24 cellular contexts compared by ENCODE assay signal in genomic region chr11:84962018-84962417, GRCh38.
A peak's percentile ranks its signal among the peaks of the same experiment; 100 is the strongest.
DNase-seq lines count a peak whose midpoint lies in the region; ATAC-seq, FAIRE-seq and TF ChIP-seq lines count a peak whose summit lies in the region.
"Had no signal": no experiment of that assay in that cellular context is flagged by ENCODE, and none has a peak within 500 bp of the region (broad histone marks: within the 10 kb centered on the region; RNA-seq: fewer than 3 reads in every experiment).

No MANE protein-coding gene starts in this region.

- no peak overlapping the region for H4K5ac ChIP-seq in mesendoderm (ENCODE audit: low read length)

- H3K9me2 ChIP-seq in GM23338 (ENCODE audit: insufficient read depth) (no peaks in the 10 kb centered on the region), MM.1S (replicated peaks; ENCODE audit: insufficient read depth, low read length) (no peaks in the 10 kb centered on the region)

- H3F3A ChIP-seq in GM23338 (replicated peaks; ENCODE audit: low read depth) (no peaks in the 10 kb centered on the region), MM.1S (ENCODE audit: insufficient read depth, low read length) (no peaks in the 10 kb centered on the region)

- peak overlapping the region; percentile 32; the same call in 1 of the 2 replicates for H3K27ac Mint-ChIP-seq in GM23338
- H3K27ac Mint-ChIP-seq: B cell; CD4-positive, alpha-beta T cell; CD8-positive, alpha-beta T cell had no signal

- H3K4me3 ChIP-seq in GM23338 (no peak overlapping the region), MM.1S (ENCODE audit: low read length) (peak overlapping the region; percentile 21), OCI-LY3 (ENCODE audit: low read length) (no peak overlapping the region), mesendoderm (ENCODE audit: low read length) (no peak overlapping the region), gastroesophageal sphincter (no peak overlapping the region)
- H3K4me3 ChIP-seq: A549; BLaER1 treated with 17β-estradiol and CSF1 and Interleukin-3, amounts not matched to agents 10 nM and 100 nM had no signal

- no peak for FAIRE-seq in urothelium cell line (lab: Jason Lieb, UNC)
- FAIRE-seq: A549, D721Med, G401.6, GM12891, GM19239 had no signal

- DNase-seq in GM23338 (ENCODE audit: low spot score) (no peak), MM.1S (peak; percentile 45), mesendoderm (no peak), urothelium cell line (ENCODE audit: low spot score) (no peak)
- DNase-seq: AML-193; Caco-2; Calu3; CD4-positive, alpha-beta T cell; CD8-positive, alpha-beta T cell; DMS79 treated with DMSO at 0.1 percent for 48 hours; GF-D8 had no signal

- H3K36me3 ChIP-seq in GM23338 (ENCODE audit: insufficient read depth) (no peaks in the 10 kb centered on the region), MM.1S (replicated peaks; ENCODE audit: insufficient read depth, low read length) (no peaks in the 10 kb centered on the region), OCI-LY3 (replicated peaks; ENCODE audit: low read depth, low read length) (no peaks in the 10 kb centered on the region), mesendoderm (ENCODE audit: control insufficient read depth, insufficient read depth, low read length) (no peaks in the 10 kb centered on the region), gastroesophageal sphincter (no peaks in the 10 kb centered on the region)
- H3K36me3 ChIP-seq: BLaER1 treated with 17β-estradiol and CSF1 and Interleukin-3, amounts not matched to agents 10 nM and 100 nM had no signal

- H3K4me2 ChIP-seq in GM23338 (no peak overlapping the region), MM.1S (ENCODE audit: low read depth, low read length) (peak overlapping the region; percentile 58), OCI-LY3 (ENCODE audit: low read length) (no peak overlapping the region), mesendoderm (ENCODE audit: low read length) (no peak overlapping the region)
- H3K4me2 ChIP-seq: A549; BLaER1 treated with 17β-estradiol and CSF1 and Interleukin-3, amounts not matched to agents 10 nM and 100 nM had no signal

- no peak overlapping the region for H3K56ac ChIP-seq in mesendoderm (ENCODE audit: low read length)

- no peaks in the 10 kb centered on the region for H3K4me1 ChIP-seq in GM23338 (ENCODE audit: insufficient read depth)
- H3K4me1 ChIP-seq in MM.1S (ENCODE audit: low read length) = 0 out of 2 replicates have a peak, but pooled peaks cover 5% of the 10 kb centered on the region
- H3K4me1 ChIP-seq in OCI-LY3 (ENCODE audit: low read length) = 0 out of 2 replicates have a peak, but pooled peaks cover 3% of the 10 kb centered on the region
- H3K4me1 ChIP-seq in mesendoderm (ENCODE audit: control insufficient read depth, low read depth, low read length) = peaks cover 3% of the 10 kb centered on the region
- no peaks in the 10 kb centered on the region for H3K4me1 ChIP-seq in gastroesophageal sphincter
- H3K4me1 ChIP-seq: A549 had no signal

- TF ChIP-seq EP300 in gastroesophageal sphincter (IDR thresholded peaks at IDR 0.05) = no peak

- no peaks in the 10 kb centered on the region for H4K20me1 ChIP-seq in GM23338 (replicated peaks; ENCODE audit: insufficient read depth)
- H4K20me1 ChIP-seq in MM.1S (ENCODE audit: insufficient read depth, low read length) = no peaks in the 10 kb centered on the region
- H4K20me1 ChIP-seq in OCI-LY3 (ENCODE audit: insufficient read depth, low read length) = no peaks in the 10 kb centered on the region
- H4K20me1 ChIP-seq: BLaER1 treated with 17β-estradiol and CSF1 and Interleukin-3, amounts not matched to agents 10 nM and 100 nM had no signal

- H2AK5ac ChIP-seq in mesendoderm (ENCODE audit: low read length) = no peak overlapping the region

- H3K23ac ChIP-seq in mesendoderm (ENCODE audit: low read length) = no peak overlapping the region

- H3K27me3 ChIP-seq in GM23338 (ENCODE audit: insufficient read depth) = no peaks in the 10 kb centered on the region
- H3K27me3 ChIP-seq in MM.1S (replicated peaks; ENCODE audit: insufficient read depth, low read length) = no peaks in the 10 kb centered on the region
- H3K27me3 ChIP-seq in OCI-LY3 (ENCODE audit: low read depth, low read length) = no peaks in the 10 kb centered on the region
- no peaks in the 10 kb centered on the region for H3K27me3 ChIP-seq in mesendoderm (ENCODE audit: insufficient read depth, low read length, poor library complexity)
- no peaks in the 10 kb centered on the region for H3K27me3 ChIP-seq in gastroesophageal sphincter
- H3K27me3 ChIP-seq: BLaER1 treated with 17β-estradiol and CSF1 and Interleukin-3, amounts not matched to agents 10 nM and 100 nM had no signal

- H3K4me3 Mint-ChIP-seq in GM23338 = no peak overlapping the region
- H3K4me3 Mint-ChIP-seq: B cell; CD4-positive, alpha-beta T cell; CD8-positive, alpha-beta T cell had no signal

- no peak overlapping the region for H2BK120ac ChIP-seq in mesendoderm (ENCODE audit: low read depth, low read length)

- H3K27ac ChIP-seq in GM23338 (ENCODE audit: low read depth) (no peak overlapping the region), MM.1S (ENCODE audit: low read length) (no peak overlapping the region), OCI-LY3 (ENCODE audit: low read length) (no peak overlapping the region), mesendoderm (ENCODE audit: low read depth, low read length) (no peak overlapping the region), gastroesophageal sphincter (no peak overlapping the region)
- H3K27ac ChIP-seq: 22Rv1; A549; BLaER1 treated with 17β-estradiol and CSF1 and Interleukin-3, amounts not matched to agents 10 nM and 100 nM; C4-2B had no signal

- H3K9me3 Mint-ChIP-seq in GM23338 = no peaks in the 10 kb centered on the region

- H3K4me1 Mint-ChIP-seq in GM23338 = peaks cover 12% of the 10 kb centered on the region; the same call in 2 of the 3 replicates
- H3K4me1 Mint-ChIP-seq: B cell had no signal

- no peak overlapping the region for H2BK15ac ChIP-seq in mesendoderm (replicated peaks; ENCODE audit: low read depth)

- H3K9ac ChIP-seq in MM.1S (ENCODE audit: low read length) (no peak overlapping the region), OCI-LY3 (ENCODE audit: low read length) (no peak overlapping the region), mesendoderm (ENCODE audit: low read length) (no peak overlapping the region)
- H3K9ac ChIP-seq: BLaER1 treated with 17β-estradiol and CSF1 and Interleukin-3, amounts not matched to agents 10 nM and 100 nM had no signal

- no peak overlapping the region for H3K4ac ChIP-seq in mesendoderm (ENCODE audit: low read depth, low read length)

- no peaks in the 10 kb centered on the region for H3K9me3 ChIP-seq in MM.1S (replicated peaks; ENCODE audit: insufficient read depth, low read length)
- H3K9me3 ChIP-seq in OCI-LY3 (ENCODE audit: insufficient read depth, low read length) = no peaks in the 10 kb centered on the region
- no peaks in the 10 kb centered on the region for H3K9me3 ChIP-seq in gastroesophageal sphincter
- H3K9me3 ChIP-seq: A549; BLaER1 treated with 17β-estradiol and CSF1 and Interleukin-3, amounts not matched to agents 10 nM and 100 nM; Caco-2 had no signal

- TF ChIP-seq CTCF in GM23338 (conservative IDR thresholded peaks at IDR 0.05; ENCODE audit: low read depth in 2 of 2) = no peak
- no peak for TF ChIP-seq CTCF in MM.1S (IDR thresholded peaks at IDR 0.05; ENCODE audit: low read length)
- no peak for TF ChIP-seq CTCF in OCI-LY3 (IDR thresholded peaks at IDR 0.05; ENCODE audit: low read depth, low read length)
- TF ChIP-seq CTCF in gastroesophageal sphincter (IDR thresholded peaks at IDR 0.05) = no peak

- no peak for TF ChIP-seq POLR2A in gastroesophageal sphincter (IDR thresholded peaks at IDR 0.05)

- H2AFZ ChIP-seq in GM23338 = no peak overlapping the region
- H2AFZ ChIP-seq in MM.1S (ENCODE audit: low read length) = peak overlapping the region; percentile 85
- 0 out of 2 replicates have a peak overlapping the region, but pooled peaks have one; percentile 29 for H2AFZ ChIP-seq in OCI-LY3 (ENCODE audit: low read depth, low read length)

- H3K36me3 Mint-ChIP-seq in GM23338 (ENCODE audit: low read depth) = no peaks in the 10 kb centered on the region
- H3K36me3 Mint-ChIP-seq: CD8-positive, alpha-beta T cell had no signal

- H2BK5ac ChIP-seq in mesendoderm (ENCODE audit: low read length) = no peak overlapping the region

- peak overlapping the region; percentile 56 for H3K18ac ChIP-seq in mesendoderm (ENCODE audit: low read length)

- no peaks in the 10 kb centered on the region for H3K27me3 Mint-ChIP-seq in GM23338 (ENCODE audit: insufficient read depth, low read depth, poor library complexity)
- H3K27me3 Mint-ChIP-seq: B cell; CD4-positive, alpha-beta T cell had no signal

- no CpG with 5 or more reads among the region's 5 CpGs for WGBS in mesendoderm (ENCODE audit: extremely low coverage, insufficient coverage, low lambda C conversion rate)
- 88% methylated on average over 5 of the region's 5 CpGs for WGBS in gastroesophageal sphincter (ENCODE audit: low coverage in 1 of 2), 2 donors

- H4K8ac ChIP-seq in mesendoderm (ENCODE audit: low read depth, low read length) = no peak overlapping the region

- H3K79me1 ChIP-seq in mesendoderm (ENCODE audit: low read length) = no peaks in the 10 kb centered on the region

- ATAC-seq in GM23338 (no peak), gastroesophageal sphincter (no peak), SK-N-SH treated with all-trans-retinoic acid at 6 μM for 48 hours (no peak), HG03432 (IDR thresholded peaks at IDR 0.05; ENCODE audit: unreplicated experiment) (no peak)
- ATAC-seq: A549; CD8-positive, alpha-beta T cell had no signal

- no peaks in the 10 kb centered on the region for H3K79me2 ChIP-seq in GM23338 (replicated peaks; ENCODE audit: insufficient read depth)
- no peaks in the 10 kb centered on the region for H3K79me2 ChIP-seq in MM.1S (ENCODE audit: low read length)
- H3K79me2 ChIP-seq in OCI-LY3 (ENCODE audit: low read length) = no peaks in the 10 kb centered on the region
- H3K79me2 ChIP-seq in mesendoderm (ENCODE audit: control insufficient read depth, insufficient read depth, low read length) = no peaks in the 10 kb centered on the region

TF ChIP-seq in SK-N-SH treated with all-trans-retinoic acid at 6 μM for 48 hours, 23 proteins besides CTCF, POLR2A, EP300 and RAD21:
- TF ChIP-seq POU6F1 (CRISPR knock-in tag; IDR thresholded peaks at IDR 0.05; ENCODE audit: borderline replicate concordance, low read depth) = no peak
- no peak for TF ChIP-seq SNAI2 (CRISPR knock-in tag; IDR thresholded peaks at IDR 0.05)
